2 cellular contexts compared by ENCODE assay signal in genomic region chr11:96277696-96278038, GRCh38.
TF ChIP-seq lines count a peak whose summit lies in the region.

No MANE protein-coding gene starts in this region.

TF ChIP-seq in HepG2, 621 proteins besides CTCF, POLR2A, EP300 and RAD21:
- no peak for TF ChIP-seq ZNF605 (CRISPR knock-in tag; IDR thresholded peaks at IDR 0.05)
- TF ChIP-seq, protein P1, sequence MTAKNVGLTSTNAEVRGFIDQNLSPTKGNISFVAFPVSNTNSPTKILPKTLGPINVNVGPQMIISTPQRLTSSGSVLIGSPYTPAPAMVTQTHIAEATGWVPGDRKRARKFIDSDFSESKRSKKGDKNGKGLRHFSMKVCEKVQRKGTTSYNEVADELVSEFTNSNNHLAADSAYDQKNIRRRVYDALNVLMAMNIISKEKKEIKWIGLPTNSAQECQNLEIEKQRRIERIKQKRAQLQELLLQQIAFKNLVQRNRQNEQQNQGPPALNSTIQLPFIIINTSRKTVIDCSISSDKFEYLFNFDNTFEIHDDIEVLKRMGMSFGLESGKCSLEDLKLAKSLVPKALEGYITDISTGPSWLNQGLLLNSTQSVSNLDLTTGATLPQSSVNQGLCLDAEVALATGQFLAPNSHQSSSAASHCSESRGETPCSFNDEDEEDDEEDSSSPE (CRISPR knock-in tag; IDR thresholded peaks at IDR 0.05), result no peak
- TF ChIP-seq ZKSCAN1 (IDR thresholded peaks at IDR 0.05; ENCODE audit: low read length), result peak; percentile 79
- no peak for TF ChIP-seq RXRA (CRISPR knock-in tag; IDR thresholded peaks at IDR 0.05)
- TF ChIP-seq, protein P2, sequence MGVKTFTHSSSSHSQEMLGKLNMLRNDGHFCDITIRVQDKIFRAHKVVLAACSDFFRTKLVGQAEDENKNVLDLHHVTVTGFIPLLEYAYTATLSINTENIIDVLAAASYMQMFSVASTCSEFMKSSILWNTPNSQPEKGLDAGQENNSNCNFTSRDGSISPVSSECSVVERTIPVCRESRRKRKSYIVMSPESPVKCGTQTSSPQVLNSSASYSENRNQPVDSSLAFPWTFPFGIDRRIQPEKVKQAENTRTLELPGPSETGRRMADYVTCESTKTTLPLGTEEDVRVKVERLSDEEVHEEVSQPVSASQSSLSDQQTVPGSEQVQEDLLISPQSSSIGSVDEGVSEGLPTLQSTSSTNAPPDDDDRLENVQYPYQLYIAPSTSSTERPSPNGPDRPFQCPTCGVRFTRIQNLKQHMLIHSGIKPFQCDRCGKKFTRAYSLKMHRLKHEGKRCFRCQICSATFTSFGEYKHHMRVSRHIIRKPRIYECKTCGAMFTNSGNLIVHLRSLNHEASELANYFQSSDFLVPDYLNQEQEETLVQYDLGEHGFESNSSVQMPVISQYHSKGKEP (CRISPR knock-in tag; IDR thresholded peaks at IDR 0.05), result no peak

TF ChIP-seq in K562, 482 proteins besides CTCF, POLR2A, EP300 and RAD21:
- TF ChIP-seq, protein P3, sequence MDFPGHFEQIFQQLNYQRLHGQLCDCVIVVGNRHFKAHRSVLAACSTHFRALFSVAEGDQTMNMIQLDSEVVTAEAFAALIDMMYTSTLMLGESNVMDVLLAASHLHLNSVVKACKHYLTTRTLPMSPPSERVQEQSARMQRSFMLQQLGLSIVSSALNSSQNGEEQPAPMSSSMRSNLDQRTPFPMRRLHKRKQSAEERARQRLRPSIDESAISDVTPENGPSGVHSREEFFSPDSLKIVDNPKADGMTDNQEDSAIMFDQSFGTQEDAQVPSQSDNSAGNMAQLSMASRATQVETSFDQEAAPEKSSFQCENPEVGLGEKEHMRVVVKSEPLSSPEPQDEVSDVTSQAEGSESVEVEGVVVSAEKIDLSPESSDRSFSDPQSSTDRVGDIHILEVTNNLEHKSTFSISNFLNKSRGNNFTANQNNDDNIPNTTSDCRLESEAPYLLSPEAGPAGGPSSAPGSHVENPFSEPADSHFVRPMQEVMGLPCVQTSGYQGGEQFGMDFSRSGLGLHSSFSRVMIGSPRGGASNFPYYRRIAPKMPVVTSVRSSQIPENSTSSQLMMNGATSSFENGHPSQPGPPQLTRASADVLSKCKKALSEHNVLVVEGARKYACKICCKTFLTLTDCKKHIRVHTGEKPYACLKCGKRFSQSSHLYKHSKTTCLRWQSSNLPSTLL (IDR thresholded peaks at IDR 0.05), result no peak
- peak; percentile 97 for TF ChIP-seq ZKSCAN1 (IDR thresholded peaks at IDR 0.05; ENCODE audit: low read depth, low read length)
